Comparison of ENCODE assay signal across 8 cellular contexts in genomic region chrX:134460861-134461218, GRCh38. TPM values are rescaled to one million over a fixed set of nuclear protein-coding genes. Genes with fewer than 3 reads are reported as not detected.
DNase-seq lines count a peak whose midpoint lies in the region; ATAC-seq and TF ChIP-seq lines count a peak whose summit lies in the region.

No MANE protein-coding gene starts in this region.

- H3K36me3 ChIP-seq in right lobe of liver (no peaks in the 10 kb centered on the region), vagina (no peaks in the 10 kb centered on the region)

- H3K27ac ChIP-seq in right lobe of liver = peak overlapping the region in 1 of 3 donors; percentile 63
- no peak overlapping the region for H3K27ac ChIP-seq in vagina

- no peak for ATAC-seq in right lobe of liver

- H3K9me3 ChIP-seq in right lobe of liver (no peaks in the 10 kb centered on the region), vagina (no peaks in the 10 kb centered on the region)

- 41% methylated on average over 9 of the region's 9 CpGs for WGBS in right lobe of liver (ENCODE audit: insufficient coverage, low coverage, low lambda C conversion rate, missing lambda C conversion rate)

- peak overlapping the region; percentile 68 for H3K4me3 ChIP-seq in Jurkat, Clone E6-1 (ENCODE audit: low read length)
- H3K4me3 ChIP-seq in right lobe of liver (peak overlapping the region; percentile 49 to 68 (median 61)), vagina (peak overlapping the region; percentile 48 to 64)

- H3K27me3 ChIP-seq in right lobe of liver (no peaks in the 10 kb centered on the region), vagina (no peaks in the 10 kb centered on the region)

- peak; percentile 27 for DNase-seq in NCI-H2171 treated with DMSO at 0.1 percent for 48 hours (lab: John Stamatoyannopoulos, UW)
- DNase-seq in NCI-H2171 (lab: John Stamatoyannopoulos, UW) = no peak
- no peak for DNase-seq in Jurkat, Clone E6-1 (ENCODE audit: low read depth, low spot score)
- peak; percentile 20 for DNase-seq in astrocyte of the hippocampus (ENCODE audit: low read depth, low spot score)
- DNase-seq in right lobe of liver = no peak
- no peak for DNase-seq in vagina (ENCODE audit: extremely low spot score in 2 of 2)
- DNase-seq in MV-4-11 (lab: John Stamatoyannopoulos, UW) = no peak
- no peak for DNase-seq in NCI-H2196 treated with DMSO at 0.1 percent for 48 hours (lab: John Stamatoyannopoulos, UW; ENCODE audit: unreplicated experiment)

- peaks cover 0 to 10% (median 2%) of the 10 kb centered on the region in 4 donors for H3K4me1 ChIP-seq in right lobe of liver
- H3K4me1 ChIP-seq in vagina = no peaks in the 10 kb centered on the region

- TF ChIP-seq CTCF in right lobe of liver (IDR thresholded peaks at IDR 0.05) (no peak), vagina (IDR thresholded peaks at IDR 0.05) (no peak)

- intact Hi-C loops in right lobe of liver (cut with DNase I) (no loop called here), vagina (cut with DNase I) (no loop called here)

- no peak for TF ChIP-seq POLR2A in right lobe of liver (IDR thresholded peaks at IDR 0.05)
- TF ChIP-seq POLR2A in vagina (IDR thresholded peaks at IDR 0.05) = no peak

RNA-seq across cellular contexts. Expression of gene HPRT1, which starts 0.9 kb away (rescaled TPM):
- 106 TPM for polyA plus RNA-seq in Jurkat, Clone E6-1 (2012; ENCODE audit: insufficient read depth, insufficient read length)
- total RNA-seq in right lobe of liver (10 to 100 TPM in 3 of 6 experiments, 1 to 10 TPM in 3; 5.0 to 11.1 (median 9.0) TPM), vagina (14.5 TPM)

Comparison
In these comparisons a context has a peak if more than half of its experiments do, and no peak if none do; other contexts are left out.
1. DNase-seq: peak in NCI-H2171 treated with DMSO at 0.1 percent for 48 hours (single experiment) and astrocyte of the hippocampus (single experiment); none in NCI-H2171 (single experiment), Jurkat, Clone E6-1 (single experiment), right lobe of liver (0 of 3), vagina (0 of 2), MV-4-11 (single experiment) and NCI-H2196 treated with DMSO at 0.1 percent for 48 hours (single experiment).
2. Peak in every context shown above with its lines, with median percentiles within 50 percentile points of each other: H3K4me3 ChIP-seq.